28 cellular contexts compared by ENCODE assay signal in genomic region chr5:32245742-32246141, GRCh38.
"Had no signal": no experiment of that assay in that cellular context is flagged by ENCODE, and none has a peak within 500 bp of the region (broad histone marks: within the 10 kb centered on the region; RNA-seq: fewer than 3 reads in every experiment).

No MANE protein-coding gene starts in this region.

- H3K9me3 Mint-ChIP-seq: stimulated activated effector memory CD8-positive, alpha-beta T cell treated with anti-CD3 and anti-CD28 coated beads, Interleukin-12 subunit alpha, Interleukin-12 subunit beta, amount 100 ng/mL, for 72 hours; stimulated activated memory B cell treated with anti-CD40 and anti-IgM and Interleukin-4, amounts not matched to agents 10 μg/mL and 1 μg/mL and 100 μg/mL, for 72 hours; stimulated activated naive CD8-positive, alpha-beta T cell treated with anti-CD3 and anti-CD28 coated beads, Interleukin-15, Interleukin-2, amounts not matched to agents 100 ng/mL and 50 ng/mL, for 24 hours; type B pancreatic cell had no signal

- H3K27me3 Mint-ChIP-seq: stimulated activated memory B cell treated with anti-CD40 and anti-IgM and Interleukin-4, amounts not matched to agents 10 μg/mL and 1 μg/mL and 100 μg/mL, for 72 hours; stimulated activated naive B cell treated with anti-CD40 and anti-IgM and Interleukin-4, amounts not matched to agents 10 μg/mL and 1 μg/mL and 100 μg/mL, for 72 hours; stimulated activated naive CD8-positive, alpha-beta T cell treated with anti-CD3 and anti-CD28 coated beads, Interleukin-15, Interleukin-2, amounts not matched to agents 100 ng/mL and 50 ng/mL, for 24 hours; type B pancreatic cell had no signal

- H3K4me3 Mint-ChIP-seq: stimulated activated effector memory CD8-positive, alpha-beta T cell treated with anti-CD3 and anti-CD28 coated beads, Interleukin-12 subunit alpha, Interleukin-12 subunit beta, amount 100 ng/mL, for 72 hours; stimulated activated memory B cell treated with anti-CD40 and anti-IgM and Interleukin-4, amounts not matched to agents 10 μg/mL and 1 μg/mL and 100 μg/mL, for 72 hours; stimulated activated naive B cell treated with anti-CD40 and anti-IgM and Interleukin-4, amounts not matched to agents 10 μg/mL and 1 μg/mL and 100 μg/mL, for 72 hours; stimulated activated naive CD8-positive, alpha-beta T cell treated with anti-CD3 and anti-CD28 coated beads, Interleukin-15, Interleukin-2, amounts not matched to agents 100 ng/mL and 50 ng/mL, for 24 hours; type B pancreatic cell had no signal

- H3K36me3 ChIP-seq: uterus had no signal

- H3K27ac Mint-ChIP-seq: stimulated activated memory B cell treated with anti-CD40 and anti-IgM and Interleukin-4, amounts not matched to agents 10 μg/mL and 1 μg/mL and 100 μg/mL, for 72 hours; stimulated activated naive B cell treated with anti-CD40 and anti-IgM and Interleukin-4, amounts not matched to agents 10 μg/mL and 1 μg/mL and 100 μg/mL, for 72 hours; stimulated activated naive CD8-positive, alpha-beta T cell treated with anti-CD3 and anti-CD28 coated beads, Interleukin-15, Interleukin-2, amounts not matched to agents 100 ng/mL and 50 ng/mL, for 24 hours; type B pancreatic cell had no signal

- FAIRE-seq: urothelium cell line had no signal

- H3K27ac ChIP-seq: stomach, suprapubic skin, testis, thoracic aorta, thyroid gland, tibial artery, tibial nerve, transverse colon, upper lobe of left lung, upper lobe of right lung, uterus, vagina had no signal

- H3K27me3 ChIP-seq: stomach, suprapubic skin, testis, thyroid gland, tibial artery, tibial nerve, transverse colon, upper lobe of left lung, upper lobe of right lung, uterus, vagina had no signal

- H3K4me1 Mint-ChIP-seq: stimulated activated memory B cell treated with anti-CD40 and anti-IgM and Interleukin-4, amounts not matched to agents 10 μg/mL and 1 μg/mL and 100 μg/mL, for 72 hours; stimulated activated naive B cell treated with anti-CD40 and anti-IgM and Interleukin-4, amounts not matched to agents 10 μg/mL and 1 μg/mL and 100 μg/mL, for 72 hours had no signal

- H3K4me3 ChIP-seq: stomach, suprapubic skin, testis, thoracic aorta, thyroid gland, tibial artery, tibial nerve, transverse colon, upper lobe of left lung, upper lobe of right lung, uterus, vagina had no signal

- DNase-seq: stimulated activated CD4-positive, alpha-beta T cell treated with anti-CD3 and anti-CD28 coated beads, Interleukin-2, amount 100 ng/mL, for 24 hours; stimulated activated CD4-positive, alpha-beta T cell treated with anti-CD3 and anti-CD28 coated beads, Interleukin-2, amount 100 ng/mL, for 48 hours; stimulated activated CD4-positive, alpha-beta T cell treated with anti-CD3 and anti-CD28 coated beads, Interleukin-4, amount 100 ng/mL, for 1 hour; stimulated activated CD4-positive, alpha-beta T cell treated with anti-CD3 and anti-CD28 coated beads, Interleukin-4, amount 100 ng/mL, for 24 hours; stimulated activated CD4-positive, alpha-beta T cell treated with anti-CD3 and anti-CD28 coated beads, Interleukin-4, amount 100 ng/mL, for 4 hours; stimulated activated CD8-positive, alpha-beta memory T cell treated with anti-CD3 and anti-CD28 coated beads, Interleukin-4, amount 100 ng/mL, for 48 hours; stimulated activated naive B cell treated with anti-CD40 and anti-IgM and Interleukin-4, amounts not matched to agents 10 μg/mL and 1 μg/mL and 100 μg/mL, for 72 hours; stimulated activated naive CD4-positive, alpha-beta T cell; stimulated activated naive CD4-positive, alpha-beta T cell treated with Interleukin-2 at 50 U/mL for 16 hours; stomach; substantia nigra; testis; thyroid gland; tibial artery; transverse colon; trophoblast cell; upper lobe of left lung; upper lobe of right lung; uterus had no signal

- H3K4me1 ChIP-seq: suprapubic skin, transverse colon, upper lobe of left lung, upper lobe of right lung, uterus, vagina had no signal

- ATAC-seq: stimulated activated effector memory CD8-positive, alpha-beta T cell treated with anti-CD3 and anti-CD28 coated beads, Interleukin-12 subunit alpha, Interleukin-12 subunit beta, amount 100 ng/mL, for 72 hours; stimulated activated memory B cell treated with anti-CD40 and anti-IgM and Interleukin-4, amounts not matched to agents 10 μg/mL and 1 μg/mL and 100 μg/mL, for 72 hours; stimulated activated naive B cell treated with anti-CD40 and anti-IgM and Interleukin-4, amounts not matched to agents 10 μg/mL and 1 μg/mL and 100 μg/mL, for 72 hours; upper lobe of right lung had no signal

- H3K9me3 ChIP-seq: stomach, suprapubic skin, testis, thoracic aorta, thyroid gland, tibial artery, tibial nerve, transverse colon, upper lobe of left lung, upper lobe of right lung, uterus, vagina had no signal
